ENCODE assay signal across 29 cellular contexts in genomic region chr17:75285123-75285522, GRCh38.
"Had no signal": no experiment of that assay in that cellular context is flagged by ENCODE, and none has a peak within 500 bp of the region (broad histone marks: within the 10 kb centered on the region; RNA-seq: fewer than 3 reads in every experiment).

No MANE protein-coding gene starts in this region.

- ATAC-seq: activated CD8-positive, alpha-beta T cell treated with anti-CD3 and anti-CD28 coated beads for 36 hours; activated T-cell treated with anti-CD3 and anti-CD28 coated beads, Interleukin-2, amount 50 U/mL, for 4 hours; activated T-helper 17 cell treated with anti-CD3 and anti-CD28 coated beads, Interleukin-2, amount 50 U/mL, for 72 hours; esophagus mucosa; T-helper 17 cell had no signal

- FAIRE-seq: astrocyte, frontal cortex had no signal

- DNase-seq: activated CD4-positive, alpha-beta T cell treated with anti-CD3 and anti-CD28 coated beads for 48 hours; activated CD4-positive, alpha-beta T cell treated with anti-CD3 and anti-CD28 coated beads, Interleukin-2, amount 50 U/mL, for 1 hour; activated CD4-positive, alpha-beta T cell treated with anti-CD3 and anti-CD28 coated beads, Interleukin-2, amount 50 U/mL, for 48 hours; activated CD8-positive, alpha-beta memory T cell treated with anti-CD3 and anti-CD28 coated beads for 24 hours; activated CD8-positive, alpha-beta T cell treated with anti-CD3 and anti-CD28 coated beads for 36 hours; activated effector memory CD4-positive, alpha-beta T cell treated with Interleukin-2 at 50 U/mL for 16 hours; activated gamma-delta T cell treated with Interleukin-2 at 50 U/mL for 16 hours; activated naive CD4-positive, alpha-beta T cell treated with anti-CD3 and anti-CD28 coated beads, Interleukin-2, amount 50 U/mL, for 16 hours; activated naive CD4-positive, alpha-beta T cell treated with Interleukin-2 at 50 U/mL for 16 hours; activated T-cell treated with anti-CD3 and anti-CD28 coated beads, Interleukin-2, amount 50 U/mL, for 4 hours; amniotic stem cell; anterior cingulate cortex; brain microvascular endothelial cell; dorsolateral prefrontal cortex; effector memory CD4-positive, alpha-beta T cell; endodermal cell; foreskin fibroblast; head of caudate nucleus; T-helper 17 cell; T1000 had no signal

- H3K27me3 ChIP-seq: brain microvascular endothelial cell, dorsolateral prefrontal cortex had no signal

- H3K4me1 Mint-ChIP-seq: endodermal cell had no signal

- H3K4me3 Mint-ChIP-seq: activated CD8-positive, alpha-beta T cell treated with anti-CD3 and anti-CD28 coated beads for 36 hours; activated naive CD8-positive, alpha-beta T cell; activated T-cell treated with anti-CD3 and anti-CD28 coated beads, Interleukin-2, amount 50 U/mL, for 4 hours; activated T-helper 17 cell treated with anti-CD3 and anti-CD28 coated beads, Interleukin-2, amount 50 U/mL, for 72 hours; central memory CD8-positive, alpha-beta T cell; dendritic cell treated with granulocyte-macrophage colony-stimulating factor and Interleukin-4, amounts not matched to agents 40 ng/mL and 50 ng/mL, for 4 days; endodermal cell; T-helper 17 cell; T-helper 2 cell treated with Interferon-gamma antibody and Interleukin-4, amounts not matched to agents 5 μg/mL and 100 μg/mL, for 36 hours had no signal

- H3K27ac Mint-ChIP-seq: activated CD8-positive, alpha-beta T cell treated with anti-CD3 and anti-CD28 coated beads for 36 hours; activated naive CD8-positive, alpha-beta T cell; activated T-helper 17 cell treated with anti-CD3 and anti-CD28 coated beads, Interleukin-2, amount 50 U/mL, for 72 hours; dendritic cell treated with granulocyte-macrophage colony-stimulating factor and Interleukin-4, amounts not matched to agents 40 ng/mL and 50 ng/mL, for 4 days; endodermal cell; T-helper 17 cell; T-helper 2 cell treated with Interferon-gamma antibody and Interleukin-4, amounts not matched to agents 5 μg/mL and 100 μg/mL, for 36 hours had no signal

- H3K9me3 Mint-ChIP-seq: activated CD8-positive, alpha-beta T cell treated with anti-CD3 and anti-CD28 coated beads for 36 hours; activated T-cell treated with anti-CD3 and anti-CD28 coated beads, Interleukin-2, amount 50 U/mL, for 4 hours; activated T-helper 17 cell treated with anti-CD3 and anti-CD28 coated beads, Interleukin-2, amount 50 U/mL, for 72 hours; central memory CD8-positive, alpha-beta T cell; dendritic cell treated with granulocyte-macrophage colony-stimulating factor and Interleukin-4, amounts not matched to agents 40 ng/mL and 50 ng/mL, for 4 days; endodermal cell; T-helper 2 cell treated with Interferon-gamma antibody and Interleukin-4, amounts not matched to agents 5 μg/mL and 100 μg/mL, for 36 hours had no signal

- H3K27me3 Mint-ChIP-seq: activated CD8-positive, alpha-beta T cell treated with anti-CD3 and anti-CD28 coated beads for 36 hours; activated naive CD8-positive, alpha-beta T cell; activated T-helper 17 cell treated with anti-CD3 and anti-CD28 coated beads, Interleukin-2, amount 50 U/mL, for 72 hours; central memory CD8-positive, alpha-beta T cell; dendritic cell treated with granulocyte-macrophage colony-stimulating factor and Interleukin-4, amounts not matched to agents 40 ng/mL and 50 ng/mL, for 4 days; T-helper 17 cell had no signal

- H3K4me3 ChIP-seq: coronary artery, dorsolateral prefrontal cortex had no signal

- H3K27ac ChIP-seq: brain microvascular endothelial cell, coronary artery, dorsolateral prefrontal cortex had no signal
